Comparison of ENCODE assay signal across 28 cellular contexts in genomic region chr12:82108615-82109014, GRCh38.
DNase-seq lines count a peak whose midpoint lies in the region; ATAC-seq, FAIRE-seq and TF ChIP-seq lines count a peak whose summit lies in the region.
"Had no signal": no experiment of that assay in that cellular context is flagged by ENCODE, and none has a peak within 500 bp of the region (broad histone marks: within the 10 kb centered on the region; RNA-seq: fewer than 3 reads in every experiment).

No MANE protein-coding gene starts in this region.

- no peaks in the 10 kb centered on the region for H3K9me3 ChIP-seq in HepG2 (ENCODE audit: low read length)
- H3K9me3 ChIP-seq in right lobe of liver: no peaks in the 10 kb centered on the region
- no peaks in the 10 kb centered on the region for H3K9me3 ChIP-seq in K562 (replicated peaks; ENCODE audit: control insufficient read depth, insufficient read depth, low read depth, low read length)
- H3K9me3 ChIP-seq in keratinocyte (ENCODE audit: control insufficient read depth, low read depth, low read length): no peaks in the 10 kb centered on the region
- no peaks in the 10 kb centered on the region for H3K9me3 ChIP-seq in Caco-2
- H3K9me3 ChIP-seq: BE2C, BLaER1 had no signal

- no peak for TF ChIP-seq POLR2A in HepG2 (IDR thresholded peaks at IDR 0.05; ENCODE audit: insufficient read depth in 1 of 2, low read depth in 2 of 2, low read length in 2 of 2)
- no peak for TF ChIP-seq POLR2A in right lobe of liver (IDR thresholded peaks at IDR 0.05)
- no peak for TF ChIP-seq POLR2A in K562 (conservative IDR thresholded peaks at IDR 0.05)

- H3K27me3 Mint-ChIP-seq in GM23338 (ENCODE audit: insufficient read depth, low read depth, poor library complexity): no peaks in the 10 kb centered on the region
- H3K27me3 Mint-ChIP-seq in Caco-2 (ENCODE audit: insufficient read depth, unreplicated experiment): no peaks in the 10 kb centered on the region
- H3K27me3 Mint-ChIP-seq: CD4-positive, alpha-beta memory T cell; CD4-positive, CD25-positive, alpha-beta regulatory T cell; CD8-positive, alpha-beta memory T cell had no signal

- no peak for TF ChIP-seq CTCF in HepG2 (CRISPR knock-in tag; IDR thresholded peaks at IDR 0.05)
- no peak for TF ChIP-seq CTCF in right lobe of liver (IDR thresholded peaks at IDR 0.05)
- TF ChIP-seq CTCF in GM23338 (conservative IDR thresholded peaks at IDR 0.05; ENCODE audit: low read depth in 2 of 2): no peak
- no peak for TF ChIP-seq CTCF in K562 (IDR thresholded peaks at IDR 0.05 in 2 of 3, conservative IDR thresholded peaks at IDR 0.05 in 1 of 3; ENCODE audit: insufficient read depth in 2 of 3, low read depth in 1 of 3, low read length in 3 of 3)
- TF ChIP-seq CTCF in keratinocyte (optimal IDR thresholded peaks at IDR 0.05 in 1 of 3, IDR thresholded peaks at IDR 0.05 in 1 of 3, conservative IDR thresholded peaks at IDR 0.05 in 1 of 3; ENCODE audit: extremely low read depth in 1 of 3, insufficient read depth in 2 of 3, low read length in 3 of 3): no peak
- no peak for TF ChIP-seq CTCF in Caco-2 (IDR thresholded peaks at IDR 0.05; ENCODE audit: insufficient read depth in 1 of 2, low read depth in 1 of 2, low read length in 1 of 2, severe bottlenecking in 1 of 2, unreplicated experiment in 1 of 2)

- CTCF ChIA-PET in HepG2 (lab: Yijun Ruan, JAX; ENCODE audit: low intra/inter-chr PET ratio, low total read pairs): no interaction called here
- CTCF ChIA-PET in K562 (lab: Yijun Ruan, JAX; ENCODE audit: low intra/inter-chr PET ratio): no interaction called here
- CTCF ChIA-PET in Caco-2 (lab: Charles Lee): no interaction called here

- no peak overlapping the region for H3K27ac ChIP-seq in HepG2 (ENCODE audit: extremely low read length, insufficient read depth, low read length)
- no peak overlapping the region for H3K27ac ChIP-seq in right lobe of liver
- no peak overlapping the region for H3K27ac ChIP-seq in GM23338 (ENCODE audit: low read depth)
- no peak overlapping the region for H3K27ac ChIP-seq in K562 (ENCODE audit: extremely low read depth, low read depth, low read length)
- H3K27ac ChIP-seq in keratinocyte (ENCODE audit: control insufficient read depth, insufficient read depth, low read length): no peak overlapping the region
- H3K27ac ChIP-seq: 22Rv1, BLaER1 had no signal

- 0% methylated on average over 1 of the region's 1 CpG for WGBS in HepG2 (ENCODE audit: low lambda C conversion rate)
- WGBS in right lobe of liver (ENCODE audit: insufficient coverage, low coverage, low lambda C conversion rate, missing lambda C conversion rate): 50% methylated on average over 1 of the region's 1 CpG
- 0% methylated on average over 1 of the region's 1 CpG for WGBS in K562 (ENCODE audit: insufficient coverage, low coverage, missing lambda C conversion rate)

- H3K27ac Mint-ChIP-seq in GM23338 (no peak overlapping the region), Caco-2 (ENCODE audit: unreplicated experiment) (no peak overlapping the region)
- H3K27ac Mint-ChIP-seq: CD14-positive monocyte; CD4-positive, alpha-beta memory T cell; CD8-positive, alpha-beta memory T cell had no signal

- BruUV-seq in HepG2 (replicated peaks; lab: Mats Ljungman, UMichigan) (no TSS peak), K562 (replicated peaks; lab: Mats Ljungman, UMichigan) (no TSS peak), Caco-2 (replicated peaks; lab: Mats Ljungman, UMichigan) (no TSS peak)

- H3K4me1 ChIP-seq in HepG2 (ENCODE audit: insufficient read depth, low read length) (no peaks in the 10 kb centered on the region), right lobe of liver (no peaks in the 10 kb centered on the region), GM23338 (ENCODE audit: insufficient read depth) (no peaks in the 10 kb centered on the region), K562 (replicated peaks in 1 of 2; ENCODE audit: control insufficient read depth in 2 of 2, insufficient read depth in 2 of 2, low read length in 2 of 2) (no peaks in the 10 kb centered on the region), keratinocyte (ENCODE audit: control insufficient read depth, extremely low read depth, insufficient read depth, low read length) (peaks cover 19% of the 10 kb centered on the region), Caco-2 (no peaks in the 10 kb centered on the region)
- H3K4me1 ChIP-seq: BE2C, BLaER1 had no signal

- H3K36me3 ChIP-seq in HepG2 (replicated peaks in 1 of 2; ENCODE audit: control insufficient read depth in 1 of 2, insufficient read depth in 2 of 2, low read length in 2 of 2) (no peaks in the 10 kb centered on the region), right lobe of liver (no peaks in the 10 kb centered on the region), GM23338 (ENCODE audit: insufficient read depth) (no peaks in the 10 kb centered on the region), K562 (ENCODE audit: control insufficient read depth, insufficient read depth, low read length) (no peaks in the 10 kb centered on the region), keratinocyte (ENCODE audit: control insufficient read depth in 2 of 2, extremely low read depth in 1 of 2, insufficient read depth in 2 of 2, low read length in 2 of 2) (no peaks in the 10 kb centered on the region), Caco-2 (ENCODE audit: control insufficient read depth, insufficient read depth, low read length) (no peaks in the 10 kb centered on the region)
- H3K36me3 ChIP-seq: BE2C, BLaER1 had no signal

- H3K4me2 ChIP-seq in HepG2 (ENCODE audit: low read depth, low read length) (no peak overlapping the region), GM23338 (no peak overlapping the region), K562 (ENCODE audit: insufficient read depth, low read length) (no peak overlapping the region), keratinocyte (ENCODE audit: control insufficient read depth, extremely low read depth, insufficient read depth, low read depth, low read length) (peak overlapping the region; percentile 37)
- H3K4me2 ChIP-seq: BLaER1 had no signal

- no peaks in the 10 kb centered on the region for H3K27me3 ChIP-seq in HepG2 (ENCODE audit: control insufficient read depth in 1 of 2, insufficient read depth in 2 of 2, low read length in 2 of 2)
- H3K27me3 ChIP-seq in right lobe of liver: no peaks in the 10 kb centered on the region
- no peaks in the 10 kb centered on the region for H3K27me3 ChIP-seq in GM23338 (ENCODE audit: insufficient read depth)
- no peaks in the 10 kb centered on the region for H3K27me3 ChIP-seq in K562 (ENCODE audit: control insufficient read depth in 2 of 2, insufficient read depth in 2 of 2, low read length in 2 of 2)
- H3K27me3 ChIP-seq in keratinocyte (ENCODE audit: control insufficient read depth, extremely low read depth, insufficient read depth, low read length): no peaks in the 10 kb centered on the region
- no peaks in the 10 kb centered on the region for H3K27me3 ChIP-seq in Caco-2 (replicated peaks; ENCODE audit: control insufficient read depth, insufficient read depth, low read length)
- H3K27me3 ChIP-seq: BE2C, BLaER1 had no signal

- H3K9me1 ChIP-seq in K562 (ENCODE audit: control insufficient read depth, insufficient read depth, low read length) (no peaks in the 10 kb centered on the region), keratinocyte (ENCODE audit: control insufficient read depth, extremely low read depth, insufficient read depth, low read length) (no peaks in the 10 kb centered on the region)

- no peak overlapping the region for H3K9ac ChIP-seq in HepG2 (ENCODE audit: insufficient read depth, low read depth, low read length)
- no peak overlapping the region for H3K9ac ChIP-seq in K562 (ENCODE audit: insufficient read depth in 1 of 2, low read depth in 2 of 2, low read length in 2 of 2)
- H3K9ac ChIP-seq in keratinocyte (ENCODE audit: control insufficient read depth, extremely low read depth, insufficient read depth, low read length): no peak overlapping the region
- H3K9ac ChIP-seq: BLaER1 had no signal

- H3K36me3 Mint-ChIP-seq in GM23338 (ENCODE audit: low read depth): no peaks in the 10 kb centered on the region
- no peaks in the 10 kb centered on the region for H3K36me3 Mint-ChIP-seq in Caco-2 (ENCODE audit: insufficient read depth, unreplicated experiment)
- H3K36me3 Mint-ChIP-seq: CD14-positive monocyte; CD4-positive, alpha-beta memory T cell; CD4-positive, CD25-positive, alpha-beta regulatory T cell; CD8-positive, alpha-beta memory T cell had no signal

- H2AFZ ChIP-seq in HepG2 (ENCODE audit: low read length) (no peak overlapping the region), GM23338 (peak overlapping the region; percentile 78; the same call in 1 of the 2 replicates), K562 (ENCODE audit: low read depth, low read length) (no peak overlapping the region), keratinocyte (ENCODE audit: control insufficient read depth, low read length) (peak overlapping the region; percentile 39)

- TF ChIP-seq EP300 in HepG2 (IDR thresholded peaks at IDR 0.05; ENCODE audit: low read depth in 2 of 2, low read length in 2 of 2) (no peak), HepG2 (CRISPR knock-in tag; IDR thresholded peaks at IDR 0.05; ENCODE audit: borderline replicate concordance) (no peak), K562 (IDR thresholded peaks at IDR 0.05; ENCODE audit: low read length) (no peak)

- H3K4me3 ChIP-seq in HepG2 (replicated peaks in 1 of 3; ENCODE audit: insufficient read depth in 1 of 3, low read depth in 2 of 3, low read length in 3 of 3) (no peak overlapping the region), right lobe of liver (no peak overlapping the region), GM23338 (no peak overlapping the region), K562 (no peak overlapping the region), keratinocyte (ENCODE audit: control insufficient read depth in 2 of 3, extremely low read depth in 1 of 3, insufficient read depth in 2 of 3, low read depth in 1 of 3, low read length in 3 of 3) (no peak overlapping the region), Caco-2 (ENCODE audit: low read depth, low read length) (no peak overlapping the region)
- H3K4me3 ChIP-seq: BLaER1 had no signal

- H3K9me3 Mint-ChIP-seq in GM23338: no peaks in the 10 kb centered on the region
- H3K9me3 Mint-ChIP-seq in Caco-2 (ENCODE audit: unreplicated experiment): peaks cover 8% of the 10 kb centered on the region

- H3K4me3 Mint-ChIP-seq in GM23338: no peak overlapping the region
- no peak overlapping the region for H3K4me3 Mint-ChIP-seq in Caco-2 (ENCODE audit: unreplicated experiment)
- H3K4me3 Mint-ChIP-seq: CD14-positive monocyte; CD4-positive, alpha-beta memory T cell; CD4-positive, CD25-positive, alpha-beta regulatory T cell; CD8-positive, alpha-beta memory T cell had no signal

- DNase-seq in HepG2 (ENCODE audit: low spot score): no peak
- no peak for DNase-seq in right lobe of liver
- DNase-seq in GM23338 (ENCODE audit: low spot score): no peak
- no peak for DNase-seq in K562 (ENCODE audit: extremely low read depth in 1 of 4, low spot score in 3 of 4)
- no peak for DNase-seq in keratinocyte (ENCODE audit: low read depth, low spot score)
- no peak for DNase-seq in NCI-H82 (lab: John Stamatoyannopoulos, UW)
- DNase-seq in Caco-2: no peak
- DNase-seq in T-helper 9 cell: no peak
- DNase-seq: ACHN; BE2C; C1 segment of cervical spinal cord; Calu3; CD4-positive, alpha-beta memory T cell; CD4-positive, CD25-positive, alpha-beta regulatory T cell; CD8-positive, alpha-beta memory T cell; COR-L47; DMS 273 treated with DMSO at 0.1 percent for 48 hours; DMS153; DMS53; DMS79; DND-41; EL; GDM1 had no signal

- FAIRE-seq in HepG2 (lab: Jason Lieb, UNC) (no peak), K562 (lab: Jason Lieb, UNC) (no peak), keratinocyte (lab: Jason Lieb, UNC) (no peak)
- FAIRE-seq: GM12891, GM19239 had no signal

- H3F3A ChIP-seq in GM23338 (replicated peaks; ENCODE audit: low read depth): no peaks in the 10 kb centered on the region

- intact Hi-C loops in HepG2 (cut with micrococcal nuclease; ENCODE audit: unreplicated experiment) (no loop called here), right lobe of liver (cut with DNase I) (no loop called here), K562 (cut with micrococcal nuclease) (no loop called here), Caco-2 (cut with micrococcal nuclease; ENCODE audit: unreplicated experiment) (no loop called here)

- no peaks in the 10 kb centered on the region for H3K9me2 ChIP-seq in GM23338 (ENCODE audit: insufficient read depth)

- POLR2A ChIA-PET in HepG2 (lab: Yijun Ruan, JAX) (no interaction called here), K562 (lab: Yijun Ruan, JAX) (no interaction called here), Caco-2 (lab: Charles Lee) (no interaction called here)

- H3K79me2 ChIP-seq in HepG2 (ENCODE audit: insufficient read depth, low read length) (no peaks in the 10 kb centered on the region), GM23338 (replicated peaks; ENCODE audit: insufficient read depth) (no peaks in the 10 kb centered on the region), K562 (ENCODE audit: control insufficient read depth, insufficient read depth, low read length) (no peaks in the 10 kb centered on the region), keratinocyte (ENCODE audit: control insufficient read depth, insufficient read depth, low read length) (no peaks in the 10 kb centered on the region)

- ATAC-seq in HepG2 (no peak), right lobe of liver (no peak), GM23338 (no peak), K562 (no peak)

- TF ChIP-seq RAD21 in HepG2 (CRISPR knock-in tag; IDR thresholded peaks at IDR 0.05) (no peak), K562 (CRISPR knock-in tag; conservative IDR thresholded peaks at IDR 0.05 in 1 of 2, IDR thresholded peaks at IDR 0.05 in 1 of 2) (no peak)

- in situ Hi-C loops in HepG2 (cut with HindIII; ENCODE audit: extremely low pct_ligation_motif_present, low pct_unique_long_range_greater_than_20kb) (no loop called here), K562 (cut with MboI) (no loop called here)

- H4K20me1 ChIP-seq in HepG2 (ENCODE audit: insufficient read depth, low read length): no peaks in the 10 kb centered on the region
- H4K20me1 ChIP-seq in GM23338 (replicated peaks; ENCODE audit: insufficient read depth): no peaks in the 10 kb centered on the region
- no peaks in the 10 kb centered on the region for H4K20me1 ChIP-seq in K562 (replicated peaks; ENCODE audit: control insufficient read depth, insufficient read depth, low read length)
- no peaks in the 10 kb centered on the region for H4K20me1 ChIP-seq in keratinocyte (ENCODE audit: control insufficient read depth, extremely low read depth, insufficient read depth, low read length)
- H4K20me1 ChIP-seq: BLaER1 had no signal

- H3K4me1 Mint-ChIP-seq in GM23338 (no peaks in the 10 kb centered on the region), Caco-2 (ENCODE audit: low read depth, unreplicated experiment) (no peaks in the 10 kb centered on the region)
- H3K4me1 Mint-ChIP-seq: CD14-positive monocyte; CD4-positive, alpha-beta memory T cell; CD4-positive, CD25-positive, alpha-beta regulatory T cell; CD8-positive, alpha-beta memory T cell had no signal

- dilution Hi-C loops in keratinocyte (cut with MboI; ENCODE audit: extremely low pct_ligation_motif_present, low sequenced_read_pairs): no loop called here

Comparison
In these comparisons a context has a peak if more than half of its experiments do, and no peak if none do; other contexts are left out.
1. H2AFZ ChIP-seq: peak in GM23338 (single experiment) and keratinocyte (single experiment); none in HepG2 (single experiment) and K562 (single experiment).
2. Of the 241 proteins assayed by ChIP-seq in both HepG2 and K562: peak only in HepG2: none; only in K562: MAFG; in both: MAFF and MAFK; in neither: 238.